Comparison of ENCODE assay signal across 21 cellular contexts in genomic region chr17:55423535-55423934, GRCh38. TPM values are rescaled to one million over a fixed set of nuclear protein-coding genes. Genes with fewer than 3 reads are reported as not detected.
DNase-seq lines count a peak whose midpoint lies in the region; ATAC-seq and TF ChIP-seq lines count a peak whose summit lies in the region.
"Had no signal": no experiment of that assay in that cellular context is flagged by ENCODE, and none has a peak within 500 bp of the region (broad histone marks: within the 10 kb centered on the region; RNA-seq: fewer than 3 reads in every experiment).

No MANE protein-coding gene starts in this region.

- H3K4me1 Mint-ChIP-seq in CD4-positive, alpha-beta T cell (ENCODE audit: low read depth) = peaks cover 29% of the 10 kb centered on the region
- peaks cover 31% of the 10 kb centered on the region for H3K4me1 Mint-ChIP-seq in central memory CD8-positive, alpha-beta T cell
- peaks cover 25% of the 10 kb centered on the region for H3K4me1 Mint-ChIP-seq in stimulated activated effector memory CD8-positive, alpha-beta T cell treated with anti-CD3 and anti-CD28 coated beads, Interleukin-12 subunit alpha, Interleukin-12 subunit beta, amount 100 ng/mL, for 72 hours

- DNase-seq in CD4-positive, alpha-beta T cell = no peak
- no peak for DNase-seq in central memory CD8-positive, alpha-beta T cell (ENCODE audit: low spot score in 2 of 2)
- no peak for DNase-seq in stimulated activated effector memory CD8-positive, alpha-beta T cell treated with anti-CD3 and anti-CD28 coated beads, Interleukin-12 subunit alpha, Interleukin-12 subunit beta, amount 100 ng/mL, for 72 hours (ENCODE audit: low spot score in 2 of 2)
- DNase-seq in globus pallidus (ENCODE audit: low spot score) (no peak), NCI-H1092 treated with DMSO at 0.1 percent for 48 hours (lab: John Stamatoyannopoulos, UW) (no peak)
- no peak for DNase-seq in activated CD4-positive, alpha-beta T cell treated with anti-CD3 and anti-CD28 coated beads, Interleukin-2, amount 50 U/mL, for 4 hours
- DNase-seq: activated CD8-positive, alpha-beta T cell treated with anti-CD3 and anti-CD28 coated beads for 36 hours; activated effector memory CD4-positive, alpha-beta T cell treated with anti-CD3 and anti-CD28 coated beads, Interleukin-2, amount 50 U/mL, for 16 hours; activated naive CD8-positive, alpha-beta T cell treated with anti-CD3 and anti-CD28 coated beads, Interleukin-2, amount 10 ng/mL, durations not matched to agents 7 days and 5 days; dorsolateral prefrontal cortex; hippocampal formation; mesendoderm; NCI-H1105; NCI-H1930; NCI-H69; nucleus accumbens; SJCRH30; small intestine; T-cell had no signal

- no peaks in the 10 kb centered on the region for H3K9me3 Mint-ChIP-seq in CD4-positive, alpha-beta T cell
- H3K9me3 Mint-ChIP-seq in central memory CD8-positive, alpha-beta T cell = no peaks in the 10 kb centered on the region
- H3K9me3 Mint-ChIP-seq in stimulated activated effector memory CD8-positive, alpha-beta T cell treated with anti-CD3 and anti-CD28 coated beads, Interleukin-12 subunit alpha, Interleukin-12 subunit beta, amount 100 ng/mL, for 72 hours = no peaks in the 10 kb centered on the region
- H3K9me3 Mint-ChIP-seq: activated CD8-positive, alpha-beta T cell treated with anti-CD3 and anti-CD28 coated beads for 36 hours; activated naive CD8-positive, alpha-beta T cell treated with anti-CD3 and anti-CD28 coated beads, Interleukin-2, amount 10 ng/mL, durations not matched to agents 7 days and 5 days; CD14-positive monocyte; T-cell had no signal

- CTCF ChIA-PET in CD4-positive, alpha-beta T cell (lab: Charles Lee) = no interaction called here
- CTCF ChIA-PET in HEK293 (lab: Yijun Ruan, JAX) = interaction anchor here (0.6 to 2.4 kb wide), 5 partner anchors 23 to 103 kb away, joined by 3 to 7 read pairs (median 4); no protein-coding TSS in a partner anchor

- POLR2A ChIA-PET in CD4-positive, alpha-beta T cell (lab: Charles Lee) = no interaction called here
- POLR2A ChIA-PET in HEK293 (lab: Yijun Ruan, JAX) = interaction anchor here (0.7 to 0.9 kb wide), 2 partner anchors 10 to 70 kb away, joined by 3 to 9 read pairs; no protein-coding TSS in a partner anchor

- H3K27ac Mint-ChIP-seq in CD4-positive, alpha-beta T cell = no peak overlapping the region
- no peak overlapping the region for H3K27ac Mint-ChIP-seq in central memory CD8-positive, alpha-beta T cell (ENCODE audit: low read depth)
- no peak overlapping the region for H3K27ac Mint-ChIP-seq in stimulated activated effector memory CD8-positive, alpha-beta T cell treated with anti-CD3 and anti-CD28 coated beads, Interleukin-12 subunit alpha, Interleukin-12 subunit beta, amount 100 ng/mL, for 72 hours
- H3K27ac Mint-ChIP-seq: activated CD8-positive, alpha-beta T cell treated with anti-CD3 and anti-CD28 coated beads for 36 hours; activated naive CD8-positive, alpha-beta T cell treated with anti-CD3 and anti-CD28 coated beads, Interleukin-2, amount 10 ng/mL, durations not matched to agents 7 days and 5 days; T-cell had no signal

- no peaks in the 10 kb centered on the region for H3K9me3 ChIP-seq in CD4-positive, alpha-beta T cell (ENCODE audit: control insufficient read depth, low read length)
- H3K9me3 ChIP-seq in HEK293 (ENCODE audit: control insufficient read depth, insufficient read depth, low read depth, low read length) = no peaks in the 10 kb centered on the region

- no peak overlapping the region for H3K27ac ChIP-seq in CD4-positive, alpha-beta T cell (ENCODE audit: low read depth, low read length)
- H3K27ac ChIP-seq in HEK293 (ENCODE audit: extremely low read depth, low read depth, low read length) = no peak overlapping the region
- H3K27ac ChIP-seq: dorsolateral prefrontal cortex, SJCRH30 had no signal

- TF ChIP-seq CTCF in CD4-positive, alpha-beta T cell (IDR thresholded peaks at IDR 0.05) = no peak
- no peak for TF ChIP-seq CTCF in HEK293 (tag by site-specific recombination; IDR thresholded peaks at IDR 0.05)

- H3K27me3 ChIP-seq in CD4-positive, alpha-beta T cell (ENCODE audit: control insufficient read depth, insufficient read depth, low read length) = peaks cover 7% of the 10 kb centered on the region
- H3K27me3 ChIP-seq: dorsolateral prefrontal cortex, SJCRH30 had no signal

- intact Hi-C loops in CD4-positive, alpha-beta T cell (cut with DNase I, micrococcal nuclease) = loop anchor here in 1 of 2 experiments (2.0 to 10.0 kb wide), 5 partner anchors 159 to 1661 kb away; partner anchors contain the start of genes AKAP1, COX11, HLF and PCTP

- H3K4me3 ChIP-seq in HEK293 (ENCODE audit: low read depth, low read length) = no peak overlapping the region
- H3K4me3 ChIP-seq: dorsolateral prefrontal cortex, SJCRH30 had no signal

- peaks cover 7% of the 10 kb centered on the region for H3K4me1 ChIP-seq in HEK293 (ENCODE audit: control insufficient read depth, insufficient read depth, low read length)
- H3K4me1 ChIP-seq: SJCRH30 had no signal

- H3K27me3 Mint-ChIP-seq in CD4-positive, alpha-beta T cell = peaks cover 48% of the 10 kb centered on the region
- H3K27me3 Mint-ChIP-seq in central memory CD8-positive, alpha-beta T cell = peaks cover 54% of the 10 kb centered on the region

- no peak for ATAC-seq in CD4-positive, alpha-beta T cell (ENCODE audit: poor library complexity)
- ATAC-seq in central memory CD8-positive, alpha-beta T cell (replicated peaks; ENCODE audit: extremely low read depth, poor library complexity, severe bottlenecking) = no peak
- ATAC-seq in stimulated activated effector memory CD8-positive, alpha-beta T cell treated with anti-CD3 and anti-CD28 coated beads, Interleukin-12 subunit alpha, Interleukin-12 subunit beta, amount 100 ng/mL, for 72 hours = no peak
- ATAC-seq: activated CD8-positive, alpha-beta T cell treated with anti-CD3 and anti-CD28 coated beads for 36 hours; T-cell had no signal

- peak overlapping the region; percentile 86 for H3K4me3 Mint-ChIP-seq in CD4-positive, alpha-beta T cell
- H3K4me3 Mint-ChIP-seq in central memory CD8-positive, alpha-beta T cell = peak overlapping the region; percentile 88
- peak overlapping the region; percentile 92 for H3K4me3 Mint-ChIP-seq in stimulated activated effector memory CD8-positive, alpha-beta T cell treated with anti-CD3 and anti-CD28 coated beads, Interleukin-12 subunit alpha, Interleukin-12 subunit beta, amount 100 ng/mL, for 72 hours
- H3K4me3 Mint-ChIP-seq: activated CD8-positive, alpha-beta T cell treated with anti-CD3 and anti-CD28 coated beads for 36 hours; activated naive CD8-positive, alpha-beta T cell treated with anti-CD3 and anti-CD28 coated beads, Interleukin-2, amount 10 ng/mL, durations not matched to agents 7 days and 5 days had no signal

- peaks cover 0 to 6% of the 10 kb centered on the region in 2 experiments; a peak in 1 of 3 replicates for H3K36me3 ChIP-seq in HEK293 (ENCODE audit: control insufficient read depth in 2 of 2, insufficient read depth in 1 of 2, low read length in 2 of 2)

- H3K36me3 Mint-ChIP-seq in CD4-positive, alpha-beta T cell (ENCODE audit: low read depth) = peaks cover 8% of the 10 kb centered on the region
- H3K36me3 Mint-ChIP-seq in central memory CD8-positive, alpha-beta T cell (ENCODE audit: insufficient read depth) = peaks cover 8% of the 10 kb centered on the region
- H3K36me3 Mint-ChIP-seq in stimulated activated effector memory CD8-positive, alpha-beta T cell treated with anti-CD3 and anti-CD28 coated beads, Interleukin-12 subunit alpha, Interleukin-12 subunit beta, amount 100 ng/mL, for 72 hours = peaks cover 15% of the 10 kb centered on the region
- H3K36me3 Mint-ChIP-seq: CD14-positive monocyte, T-cell had no signal

TF ChIP-seq in HEK293, 187 proteins besides CTCF, POLR2A, EP300 and RAD21:
- TF ChIP-seq ZNF473 (tag by site-specific recombination; IDR thresholded peaks at IDR 0.05) = no peak
- peak; percentile 78 for TF ChIP-seq PRDM10 (tag by site-specific recombination; IDR thresholded peaks at IDR 0.05)
- TF ChIP-seq PBX3 (CRISPR knock-in tag; IDR thresholded peaks at IDR 0.05) = no peak

RNA-seq across cellular contexts. Expression of gene MMD, which starts 1.9 kb away (rescaled TPM):
- 10 to 100 TPM; 15.3 to 17.4 TPM for total RNA-seq in CD4-positive, alpha-beta T cell
